ENCODE assay signal across 22 cellular contexts in genomic region chr11:23973244-23973643, GRCh38.
"Had no signal": no experiment of that assay in that cellular context is flagged by ENCODE, and none has a peak within 500 bp of the region (broad histone marks: within the 10 kb centered on the region; RNA-seq: fewer than 3 reads in every experiment).

No MANE protein-coding gene starts in this region.

- H3K4me3 ChIP-seq: adrenal gland, ascending aorta, breast epithelium, dorsolateral prefrontal cortex, esophagus muscularis mucosa, heart right ventricle, ovary, prostate gland, right atrium auricular region, thoracic aorta had no signal

- H3K27me3 ChIP-seq: adrenal gland, ascending aorta, breast epithelium, dorsolateral prefrontal cortex, esophagus muscularis mucosa, heart right ventricle, neutrophil, ovary, right atrium auricular region had no signal

- H3K4me1 ChIP-seq: adrenal gland, ascending aorta, breast epithelium, esophagus muscularis mucosa, heart right ventricle, prostate gland, right atrium auricular region had no signal

- H3K27ac ChIP-seq: adrenal gland, ascending aorta, breast epithelium, dorsolateral prefrontal cortex, esophagus muscularis mucosa, heart right ventricle, neutrophil, ovary, prostate gland, right atrium auricular region, thoracic aorta had no signal

- ATAC-seq: activated T-cell treated with anti-CD3 and anti-CD28 coated beads, Interleukin-2, amount 50 U/mL, for 4 hours; effector memory CD8-positive, alpha-beta T cell; heart right ventricle; natural killer cell treated with Interleukin-12 subunit alpha and Interleukin-12 subunit beta and Interleukin-15 and Interleukin-18, amount 100 ng/mL, for 72 hours; T-helper 17 cell had no signal

- H3K9me3 ChIP-seq: adrenal gland, ascending aorta, breast epithelium, esophagus muscularis mucosa, heart right ventricle, neutrophil, ovary, prostate gland, right atrium auricular region, thoracic aorta had no signal

- H3K36me3 ChIP-seq: adrenal gland, ascending aorta, breast epithelium, esophagus muscularis mucosa, heart right ventricle, neutrophil, ovary, prostate gland, right atrium auricular region, thoracic aorta had no signal

- DNase-seq: activated CD4-positive, alpha-beta T cell treated with anti-CD3 and anti-CD28 coated beads for 4 hours; activated CD4-positive, alpha-beta T cell treated with anti-CD3 and anti-CD28 coated beads, Interleukin-2, amount 50 U/mL, for 48 hours; activated CD4-positive, CD25-positive, alpha-beta regulatory T cell; activated CD8-positive, alpha-beta memory T cell treated with anti-CD3 and anti-CD28 coated beads, Interleukin-2, amount 50 U/mL, for 48 hours; activated naive CD4-positive, alpha-beta T cell; activated T-cell treated with anti-CD3 and anti-CD28 coated beads, Interleukin-2, amount 50 U/mL, for 4 hours; adrenal gland; dorsolateral prefrontal cortex; effector memory CD8-positive, alpha-beta T cell; heart right ventricle; ovary; stimulated activated CD4-positive, alpha-beta T cell treated with anti-CD3 and anti-CD28 coated beads, Interleukin-4, amount 100 ng/mL, for 24 hours; stimulated activated naive CD4-positive, alpha-beta T cell treated with Interleukin-2 at 50 U/mL for 16 hours; T-helper 17 cell had no signal
